Comparison of ENCODE assay signal across 1 cellular context in genomic region chr1:59678065-59678808, GRCh38.
TF ChIP-seq lines count a peak whose summit lies in the region.

No MANE protein-coding gene starts in this region.

TF ChIP-seq in HEK293, 187 proteins besides CTCF, POLR2A, EP300 and RAD21 (continued from another document):
- TF ChIP-seq ZBTB10 (tag by site-specific recombination; IDR thresholded peaks at IDR 0.05), result no peak
- TF ChIP-seq, protein P1, sequence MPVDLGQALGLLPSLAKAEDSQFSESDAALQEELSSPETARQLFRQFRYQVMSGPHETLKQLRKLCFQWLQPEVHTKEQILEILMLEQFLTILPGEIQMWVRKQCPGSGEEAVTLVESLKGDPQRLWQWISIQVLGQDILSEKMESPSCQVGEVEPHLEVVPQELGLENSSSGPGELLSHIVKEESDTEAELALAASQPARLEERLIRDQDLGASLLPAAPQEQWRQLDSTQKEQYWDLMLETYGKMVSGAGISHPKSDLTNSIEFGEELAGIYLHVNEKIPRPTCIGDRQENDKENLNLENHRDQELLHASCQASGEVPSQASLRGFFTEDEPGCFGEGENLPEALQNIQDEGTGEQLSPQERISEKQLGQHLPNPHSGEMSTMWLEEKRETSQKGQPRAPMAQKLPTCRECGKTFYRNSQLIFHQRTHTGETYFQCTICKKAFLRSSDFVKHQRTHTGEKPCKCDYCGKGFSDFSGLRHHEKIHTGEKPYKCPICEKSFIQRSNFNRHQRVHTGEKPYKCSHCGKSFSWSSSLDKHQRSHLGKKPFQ (tag by site-specific recombination; IDR thresholded peaks at IDR 0.05), result no peak
- TF ChIP-seq ZNF623 (tag by site-specific recombination; IDR thresholded peaks at IDR 0.05), result no peak
- 0 out of 2 replicates have a peak, but pooled peaks have one; percentile 28 for TF ChIP-seq TCF7L2 (IDR thresholded peaks at IDR 0.05; ENCODE audit: borderline replicate concordance, low read depth, low read length)
- TF ChIP-seq ZBTB17 (tag by site-specific recombination; IDR thresholded peaks at IDR 0.05), result no peak
- TF ChIP-seq ZXDB (tag by site-specific recombination; IDR thresholded peaks at IDR 0.05), result no peak
- TF ChIP-seq ZSCAN5A (tag by site-specific recombination; IDR thresholded peaks at IDR 0.05), result no peak
- TF ChIP-seq ZNF335 (tag by site-specific recombination; conservative IDR thresholded peaks at IDR 0.05), result no peak
- TF ChIP-seq SALL2 (tag by site-specific recombination; IDR thresholded peaks at IDR 0.05; ENCODE audit: borderline replicate concordance), result no peak
- no peak for TF ChIP-seq ZNF239 (tag by site-specific recombination; IDR thresholded peaks at IDR 0.05)
- TF ChIP-seq ZNF48 (tag by site-specific recombination; IDR thresholded peaks at IDR 0.05), result no peak
- TF ChIP-seq PRDM4 (tag by site-specific recombination; IDR thresholded peaks at IDR 0.05), result peak; percentile 26; the same call in 1 of the 2 replicates
- TF ChIP-seq ZSCAN23 (tag by site-specific recombination; IDR thresholded peaks at IDR 0.05), result no peak
- no peak for TF ChIP-seq ZNF133 (tag by site-specific recombination; IDR thresholded peaks at IDR 0.05)
- peak; percentile 91 for TF ChIP-seq PRDM6 (tag by site-specific recombination; IDR thresholded peaks at IDR 0.05)
- TF ChIP-seq ZFHX2 (tag by site-specific recombination; conservative IDR thresholded peaks at IDR 0.05), result no peak
- no peak for TF ChIP-seq KLF10 (tag by site-specific recombination; IDR thresholded peaks at IDR 0.05)
- no peak for TF ChIP-seq ZNF830 (tag by site-specific recombination; IDR thresholded peaks at IDR 0.05; ENCODE audit: low read depth)
- no peak for TF ChIP-seq ZNF777 (tag by site-specific recombination; IDR thresholded peaks at IDR 0.05; ENCODE audit: borderline replicate concordance)
- TF ChIP-seq, protein P2, sequence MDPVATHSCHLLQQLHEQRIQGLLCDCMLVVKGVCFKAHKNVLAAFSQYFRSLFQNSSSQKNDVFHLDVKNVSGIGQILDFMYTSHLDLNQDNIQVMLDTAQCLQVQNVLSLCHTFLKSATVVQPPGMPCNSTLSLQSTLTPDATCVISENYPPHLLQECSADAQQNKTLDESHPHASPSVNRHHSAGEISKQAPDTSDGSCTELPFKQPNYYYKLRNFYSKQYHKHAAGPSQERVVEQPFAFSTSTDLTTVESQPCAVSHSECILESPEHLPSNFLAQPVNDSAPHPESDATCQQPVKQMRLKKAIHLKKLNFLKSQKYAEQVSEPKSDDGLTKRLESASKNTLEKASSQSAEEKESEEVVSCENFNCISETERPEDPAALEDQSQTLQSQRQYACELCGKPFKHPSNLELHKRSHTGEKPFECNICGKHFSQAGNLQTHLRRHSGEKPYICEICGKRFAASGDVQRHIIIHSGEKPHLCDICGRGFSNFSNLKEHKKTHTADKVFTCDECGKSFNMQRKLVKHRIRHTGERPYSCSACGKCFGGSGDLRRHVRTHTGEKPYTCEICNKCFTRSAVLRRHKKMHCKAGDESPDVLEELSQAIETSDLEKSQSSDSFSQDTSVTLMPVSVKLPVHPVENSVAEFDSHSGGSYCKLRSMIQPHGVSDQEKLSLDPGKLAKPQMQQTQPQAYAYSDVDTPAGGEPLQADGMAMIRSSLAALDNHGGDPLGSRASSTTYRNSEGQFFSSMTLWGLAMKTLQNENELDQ (tag by site-specific recombination; IDR thresholded peaks at IDR 0.05; ENCODE audit: low read depth), result no peak
- TF ChIP-seq ZNF223 (tag by site-specific recombination; IDR thresholded peaks at IDR 0.05), result no peak
- TF ChIP-seq ZNF398 (tag by site-specific recombination; IDR thresholded peaks at IDR 0.05), result no peak
- no peak for TF ChIP-seq ZNF280C (tag by site-specific recombination; IDR thresholded peaks at IDR 0.05)
- TF ChIP-seq ZNF561 (tag by site-specific recombination; IDR thresholded peaks at IDR 0.05; ENCODE audit: borderline replicate concordance), result no peak
- TF ChIP-seq ZNF37A (tag by site-specific recombination; IDR thresholded peaks at IDR 0.05), result no peak
- no peak for TF ChIP-seq ZEB2 (tag by site-specific recombination; IDR thresholded peaks at IDR 0.05)
- TF ChIP-seq ZNF341 (tag by site-specific recombination; IDR thresholded peaks at IDR 0.05; ENCODE audit: low read depth), result peak; percentile 56
- no peak for TF ChIP-seq MEIS1 (CRISPR knock-in tag; IDR thresholded peaks at IDR 0.05; ENCODE audit: borderline replicate concordance)
- TF ChIP-seq FEZF1 (tag by site-specific recombination; IDR thresholded peaks at IDR 0.05), result peak; percentile 65
